In the genomic region with DNA sequence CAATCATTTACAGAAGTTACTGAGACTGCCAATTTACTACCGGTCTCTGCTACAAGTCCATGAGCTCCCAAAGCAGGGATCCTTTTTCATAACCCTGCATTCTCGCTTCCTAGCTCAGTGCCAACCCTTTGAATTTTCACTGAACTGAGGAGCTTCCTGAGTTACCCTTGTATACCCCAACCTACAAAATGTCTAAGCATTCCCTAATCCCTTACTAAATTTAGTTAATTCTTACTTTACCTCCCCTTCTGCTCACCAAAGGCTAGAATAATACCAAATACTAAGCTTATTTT, we compare ENCODE assay signal across 2 cellular contexts.
TF ChIP-seq lines count a peak whose summit lies in the region.

No MANE protein-coding gene starts in this region.

TF ChIP-seq in SK-N-SH, 30 proteins besides CTCF, POLR2A, EP300 and RAD21:
- no peak for TF ChIP-seq YY1 (IDR thresholded peaks at IDR 0.05; ENCODE audit: low read depth)
- TF ChIP-seq RFX5 (IDR thresholded peaks at IDR 0.05; ENCODE audit: low read length) = no peak
- TF ChIP-seq EZH2phosphoT487 (IDR thresholded peaks at IDR 0.05; ENCODE audit: borderline replicate concordance, low read depth) = no peak
TF ChIP-seq in SK-N-SH: peak in this region for 0.

TF ChIP-seq in SK-N-SH treated with all-trans-retinoic acid at 6 μM for 48 hours, 23 proteins besides CTCF, POLR2A, EP300 and RAD21:
- TF ChIP-seq SNAI2 (CRISPR knock-in tag; IDR thresholded peaks at IDR 0.05) (no peak), RARB (CRISPR knock-in tag; IDR thresholded peaks at IDR 0.05) (no peak), ZNF8 (CRISPR knock-in tag; IDR thresholded peaks at IDR 0.05) (no peak), ISL1 (CRISPR knock-in tag; IDR thresholded peaks at IDR 0.05) (no peak), BACH2 (CRISPR knock-in tag; IDR thresholded peaks at IDR 0.05; ENCODE audit: borderline replicate concordance) (no peak), ARNTL (CRISPR knock-in tag; IDR thresholded peaks at IDR 0.05; ENCODE audit: borderline replicate concordance, low read depth) (no peak), ZFP3 (CRISPR knock-in tag; IDR thresholded peaks at IDR 0.05) (no peak), OSR1 (CRISPR knock-in tag; IDR thresholded peaks at IDR 0.05) (no peak), ZC3H10 (CRISPR knock-in tag; IDR thresholded peaks at IDR 0.05) (no peak), ESRRG (CRISPR knock-in tag; IDR thresholded peaks at IDR 0.05) (no peak), POU6F1 (CRISPR knock-in tag; IDR thresholded peaks at IDR 0.05; ENCODE audit: borderline replicate concordance, low read depth) (no peak), CSDC2 (CRISPR knock-in tag; IDR thresholded peaks at IDR 0.05) (no peak)
